In the genomic region with DNA sequence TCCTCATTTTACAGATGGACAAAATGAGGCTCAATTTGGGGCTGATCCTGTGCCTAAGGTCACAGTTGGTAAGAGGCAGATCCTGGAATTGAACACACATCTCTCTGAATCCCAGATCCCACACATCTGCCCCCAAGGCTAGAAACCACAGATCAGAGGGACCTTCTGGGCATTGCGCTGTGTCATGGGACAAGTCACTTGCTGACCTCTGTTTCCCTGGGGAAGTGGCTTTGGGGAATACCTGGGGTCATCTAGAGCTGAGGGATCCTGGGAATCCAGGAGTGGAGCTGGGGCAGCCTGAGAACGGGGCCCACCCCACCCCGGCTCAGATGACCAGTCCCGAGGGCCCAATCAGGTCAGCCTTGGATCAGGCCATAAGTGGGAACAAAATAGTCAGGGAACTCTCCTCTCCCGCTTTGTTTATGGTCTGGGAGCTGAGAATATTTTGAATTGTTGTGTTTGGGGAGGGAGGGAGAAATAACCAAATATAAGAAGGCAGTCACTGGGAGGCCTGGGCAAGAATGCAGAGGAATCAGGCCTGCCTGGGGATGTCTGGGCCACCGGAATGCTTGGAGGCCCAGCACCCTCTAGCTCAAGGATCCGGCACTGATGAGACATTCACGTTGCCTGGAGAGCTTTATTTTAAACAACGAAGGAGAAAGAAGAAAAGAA, we compare ENCODE assay signal across 1 cellular context.
TF ChIP-seq lines count a peak whose summit lies in the region.

No MANE protein-coding gene starts in this region.

TF ChIP-seq in K562, 482 proteins besides CTCF, POLR2A, EP300 and RAD21 (continues in another document):
- TF ChIP-seq ZNF518B (CRISPR knock-in tag; IDR thresholded peaks at IDR 0.05): no peak
- TF ChIP-seq, protein P1, sequence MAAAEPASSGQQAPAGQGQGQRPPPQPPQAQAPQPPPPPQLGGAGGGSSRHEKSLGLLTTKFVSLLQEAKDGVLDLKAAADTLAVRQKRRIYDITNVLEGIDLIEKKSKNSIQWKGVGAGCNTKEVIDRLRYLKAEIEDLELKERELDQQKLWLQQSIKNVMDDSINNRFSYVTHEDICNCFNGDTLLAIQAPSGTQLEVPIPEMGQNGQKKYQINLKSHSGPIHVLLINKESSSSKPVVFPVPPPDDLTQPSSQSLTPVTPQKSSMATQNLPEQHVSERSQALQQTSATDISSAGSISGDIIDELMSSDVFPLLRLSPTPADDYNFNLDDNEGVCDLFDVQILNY (CRISPR knock-in tag; IDR thresholded peaks at IDR 0.05): no peak
- no peak for TF ChIP-seq CEBPG (CRISPR knock-in tag; IDR thresholded peaks at IDR 0.05)
- no peak for TF ChIP-seq CEBPG (tag; conservative IDR thresholded peaks at IDR 0.05 in 1 of 2, IDR thresholded peaks at IDR 0.05 in 1 of 2)
- no peak for TF ChIP-seq PRPF4 (IDR thresholded peaks at IDR 0.05; ENCODE audit: insufficient read depth, low read depth, low read length, poor library complexity, severe bottlenecking)
- no peak for TF ChIP-seq DDX20 (tag; IDR thresholded peaks at IDR 0.05; ENCODE audit: low read depth)
- peak; percentile 51 for TF ChIP-seq NFE2 (IDR thresholded peaks at IDR 0.05; ENCODE audit: low read depth)
- TF ChIP-seq ARID2 (IDR thresholded peaks at IDR 0.05): no peak
- no peak for TF ChIP-seq SAP30 (IDR thresholded peaks at IDR 0.05; ENCODE audit: borderline replicate concordance, insufficient read depth, low read depth, low read length, poor library complexity, severe bottlenecking)
- TF ChIP-seq, protein P2, sequence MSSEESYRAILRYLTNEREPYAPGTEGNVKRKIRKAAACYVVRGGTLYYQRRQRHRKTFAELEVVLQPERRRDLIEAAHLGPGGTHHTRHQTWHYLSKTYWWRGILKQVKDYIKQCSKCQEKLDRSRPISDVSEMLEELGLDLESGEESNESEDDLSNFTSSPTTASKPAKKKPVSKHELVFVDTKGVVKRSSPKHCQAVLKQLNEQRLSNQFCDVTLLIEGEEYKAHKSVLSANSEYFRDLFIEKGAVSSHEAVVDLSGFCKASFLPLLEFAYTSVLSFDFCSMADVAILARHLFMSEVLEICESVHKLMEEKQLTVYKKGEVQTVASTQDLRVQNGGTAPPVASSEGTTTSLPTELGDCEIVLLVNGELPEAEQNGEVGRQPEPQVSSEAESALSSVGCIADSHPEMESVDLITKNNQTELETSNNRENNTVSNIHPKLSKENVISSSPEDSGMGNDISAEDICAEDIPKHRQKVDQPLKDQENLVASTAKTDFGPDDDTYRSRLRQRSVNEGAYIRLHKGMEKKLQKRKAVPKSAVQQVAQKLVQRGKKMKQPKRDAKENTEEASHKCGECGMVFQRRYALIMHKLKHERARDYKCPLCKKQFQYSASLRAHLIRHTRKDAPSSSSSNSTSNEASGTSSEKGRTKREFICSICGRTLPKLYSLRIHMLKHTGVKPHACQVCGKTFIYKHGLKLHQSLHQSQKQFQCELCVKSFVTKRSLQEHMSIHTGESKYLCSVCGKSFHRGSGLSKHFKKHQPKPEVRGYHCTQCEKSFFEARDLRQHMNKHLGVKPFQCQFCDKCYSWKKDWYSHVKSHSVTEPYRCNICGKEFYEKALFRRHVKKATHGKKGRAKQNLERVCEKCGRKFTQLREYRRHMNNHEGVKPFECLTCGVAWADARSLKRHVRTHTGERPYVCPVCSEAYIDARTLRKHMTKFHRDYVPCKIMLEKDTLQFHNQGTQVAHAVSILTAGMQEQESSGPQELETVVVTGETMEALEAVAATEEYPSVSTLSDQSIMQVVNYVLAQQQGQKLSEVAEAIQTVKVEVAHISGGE (CRISPR knock-in tag; IDR thresholded peaks at IDR 0.05): no peak
- TF ChIP-seq SMC3 (conservative IDR thresholded peaks at IDR 0.05; ENCODE audit: insufficient read depth, low read depth, low read length): no peak
- no peak for TF ChIP-seq HDAC3 (IDR thresholded peaks at IDR 0.05; ENCODE audit: borderline replicate concordance, partially characterized antibody)
- TF ChIP-seq MCM5 (IDR thresholded peaks at IDR 0.05; ENCODE audit: low read depth): no peak
- TF ChIP-seq E2F4 (CRISPR knock-in tag; IDR thresholded peaks at IDR 0.05; ENCODE audit: low read depth): no peak
- no peak for TF ChIP-seq JUN (IDR thresholded peaks at IDR 0.05; ENCODE audit: borderline replicate concordance, low read depth, low read length)
- TF ChIP-seq JUN (CRISPR knock-in tag; IDR thresholded peaks at IDR 0.05; ENCODE audit: borderline replicate concordance): no peak
- no peak for TF ChIP-seq KAT2B (IDR thresholded peaks at IDR 0.05; ENCODE audit: low read depth, low read length)
- TF ChIP-seq, protein P3, sequence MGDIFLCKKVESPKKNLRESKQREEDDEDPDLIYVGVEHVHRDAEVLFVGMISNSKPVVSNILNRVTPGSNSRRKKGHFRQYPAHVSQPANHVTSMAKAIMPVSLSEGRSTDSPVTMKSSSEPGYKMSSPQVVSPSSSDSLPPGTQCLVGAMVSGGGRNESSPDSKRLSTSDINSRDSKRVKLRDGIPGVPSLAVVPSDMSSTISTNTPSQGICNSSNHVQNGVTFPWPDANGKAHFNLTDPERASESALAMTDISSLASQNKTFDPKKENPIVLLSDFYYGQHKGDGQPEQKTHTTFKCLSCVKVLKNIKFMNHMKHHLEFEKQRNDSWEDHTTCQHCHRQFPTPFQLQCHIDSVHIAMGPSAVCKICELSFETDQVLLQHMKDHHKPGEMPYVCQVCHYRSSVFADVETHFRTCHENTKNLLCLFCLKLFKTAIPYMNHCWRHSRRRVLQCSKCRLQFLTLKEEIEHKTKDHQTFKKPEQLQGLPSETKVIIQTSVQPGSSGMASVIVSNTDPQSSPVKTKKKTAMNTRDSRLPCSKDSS (IDR thresholded peaks at IDR 0.05; ENCODE audit: low read depth, partially characterized antibody): no peak
- no peak for TF ChIP-seq ZFP36 (IDR thresholded peaks at IDR 0.05; ENCODE audit: low read depth, low read length, partially characterized antibody)
- TF ChIP-seq HIVEP1 (CRISPR knock-in tag; IDR thresholded peaks at IDR 0.05): no peak
- no peak for TF ChIP-seq DIDO1 (tag; IDR thresholded peaks at IDR 0.05; ENCODE audit: low read depth)
- no peak for TF ChIP-seq HNRNPK (IDR thresholded peaks at IDR 0.05; ENCODE audit: low read depth, low read length, poor library complexity, severe bottlenecking)
- TF ChIP-seq ZNF384 (IDR thresholded peaks at IDR 0.05; ENCODE audit: low read depth, low read length): no peak
- TF ChIP-seq, protein P4, sequence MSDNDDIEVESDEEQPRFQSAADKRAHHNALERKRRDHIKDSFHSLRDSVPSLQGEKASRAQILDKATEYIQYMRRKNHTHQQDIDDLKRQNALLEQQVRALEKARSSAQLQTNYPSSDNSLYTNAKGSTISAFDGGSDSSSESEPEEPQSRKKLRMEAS (CRISPR knock-in tag; IDR thresholded peaks at IDR 0.05): 0 out of 2 replicates have a peak, but pooled peaks have one; percentile 3
- TF ChIP-seq ETS2 (tag; IDR thresholded peaks at IDR 0.05; ENCODE audit: borderline replicate concordance, poor library complexity, severe bottlenecking): no peak
- TF ChIP-seq SIX5 (IDR thresholded peaks at IDR 0.05; ENCODE audit: borderline replicate concordance in 1 of 2, insufficient read depth in 1 of 2, low read depth in 1 of 2, low read length in 2 of 2): 0 out of 4 replicates have a peak, but pooled peaks of 1 of the 2 experiments have one; percentile 6
- no peak for TF ChIP-seq ZMIZ1 (IDR thresholded peaks at IDR 0.05; ENCODE audit: low read depth in 2 of 2, low read length in 2 of 2)
- no peak for TF ChIP-seq RFX5 (IDR thresholded peaks at IDR 0.05; ENCODE audit: low read depth, low read length)
- TF ChIP-seq POLR2AphosphoS2 (IDR thresholded peaks at IDR 0.05; ENCODE audit: low read length): no peak
- TF ChIP-seq C11orf30 (IDR thresholded peaks at IDR 0.05; ENCODE audit: low read depth): 0 out of 2 replicates have a peak, but pooled peaks have one; percentile 7
